In the genomic region with DNA sequence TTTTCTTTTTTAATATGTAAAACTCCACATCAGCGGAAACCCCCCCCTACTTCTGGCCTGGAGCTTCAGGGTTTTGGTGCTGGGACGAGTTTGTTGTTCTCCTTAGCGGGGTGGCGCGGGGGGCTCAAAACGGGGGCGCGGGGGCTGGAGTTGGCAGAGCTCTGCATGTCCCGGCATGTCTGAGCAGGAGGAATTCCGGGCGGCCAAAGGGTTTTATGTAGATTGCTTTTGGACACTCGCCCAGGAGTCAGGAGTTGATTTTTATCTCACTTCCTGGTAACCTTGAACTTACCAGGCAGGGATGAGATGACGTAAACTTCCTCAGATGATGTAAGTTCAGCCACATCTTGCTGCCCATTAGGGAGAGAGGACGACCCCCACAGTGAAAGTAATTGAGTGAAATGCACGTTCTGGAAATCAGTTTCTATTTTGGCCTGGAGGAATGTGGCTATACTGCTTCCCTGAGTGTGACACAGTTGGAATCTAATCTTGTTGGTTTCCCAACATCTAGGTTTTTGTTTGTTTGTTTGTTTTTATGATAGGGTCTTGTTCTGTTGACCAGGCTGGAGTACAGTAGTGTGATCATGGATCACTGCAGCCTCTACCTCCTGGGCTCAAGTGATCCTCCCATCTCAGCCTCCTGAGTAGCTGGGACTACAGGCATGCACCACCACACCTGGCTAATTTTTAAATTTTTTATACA, we compare ENCODE assay signal across 9 cellular contexts. TPM values are rescaled to one million over a fixed set of nuclear protein-coding genes. Genes with fewer than 3 reads are reported as not detected.
DNase-seq lines count a peak whose midpoint lies in the region; ATAC-seq and TF ChIP-seq lines count a peak whose summit lies in the region.
"Had no signal": no experiment of that assay in that cellular context is flagged by ENCODE, and none has a peak within 500 bp of the region (broad histone marks: within the 10 kb centered on the region; RNA-seq: fewer than 3 reads in every experiment).

No MANE protein-coding gene starts in this region.

- peak overlapping the region; percentile 79 for H3K27ac ChIP-seq in RWPE2 (ENCODE audit: poor library complexity, severe bottlenecking)

- peaks cover 23% of the 10 kb centered on the region for H3K4me1 ChIP-seq in RWPE2 (ENCODE audit: insufficient read depth, poor library complexity, severe bottlenecking)

- H3K36me3 ChIP-seq in BJ (ENCODE audit: control insufficient read depth, insufficient read depth, low read length) (peaks cover 3% of the 10 kb centered on the region; the same call in 1 of the 2 replicates), RWPE2 (ENCODE audit: low read depth) (no peaks in the 10 kb centered on the region)

- no peak for TF ChIP-seq CTCF in BJ (IDR thresholded peaks at IDR 0.05; ENCODE audit: insufficient read depth, low read depth, low read length)
- TF ChIP-seq CTCF in RWPE2 (IDR thresholded peaks at IDR 0.05; ENCODE audit: poor library complexity, severe bottlenecking): no peak

- H3K9me3 ChIP-seq in RWPE2 (ENCODE audit: severe bottlenecking): no peaks in the 10 kb centered on the region

- H3K4me3 ChIP-seq in BJ (ENCODE audit: low read depth, low read length) (no peak overlapping the region), RWPE2 (ENCODE audit: severe bottlenecking) (no peak overlapping the region)

- POLR2A ChIA-PET in BJ (lab: Charles Lee): interaction anchor here (0.6 kb wide), 1 partner anchor 59 kb away, joined by 7 read pairs; no protein-coding TSS in a partner anchor

- ATAC-seq in RWPE2 (ENCODE audit: low read depth) (peak; percentile 78), HG02884 (IDR thresholded peaks at IDR 0.05; ENCODE audit: unreplicated experiment) (no peak), HG03025 (IDR thresholded peaks at IDR 0.05; ENCODE audit: low FRiP score, unreplicated experiment) (no peak), HG03196 (IDR thresholded peaks at IDR 0.05; ENCODE audit: unreplicated experiment) (no peak)

- DNase-seq in BJ (ENCODE audit: low read depth) (peak; percentile 99), HT-29 (ENCODE audit: low spot score) (peak; percentile 91), RWPE2 (ENCODE audit: low spot score) (peak; percentile 90), epidermal melanocyte (ENCODE audit: insufficient read length, low spot score) (peak; percentile 81), mucosa of gallbladder (ENCODE audit: low spot score) (peak; percentile 90)
- DNase-seq: naive B cell had no signal

- H3K27me3 ChIP-seq in BJ (ENCODE audit: control insufficient read depth, insufficient read depth, low read length) (no peaks in the 10 kb centered on the region), RWPE2 (ENCODE audit: insufficient read depth, poor library complexity, severe bottlenecking) (no peaks in the 10 kb centered on the region)

- CTCF ChIA-PET in BJ (lab: Yijun Ruan, JAX): interaction anchor here (0.8 to 7.8 kb wide), 8 partner anchors 16 to 51 kb away, joined by 4 to 57 read pairs (median 11); a partner anchor contains a TSS

RNA-seq across cellular contexts. Expression of a gene that starts 21.0 kb away (rescaled TPM):
- 19.0 and 30.8 TPM in 2 replicates for polyA plus RNA-seq in BJ (2011; rRNA removed)
- 8.3 and 8.4 TPM in 2 replicates for polyA minus RNA-seq in BJ (2011; rRNA and poly(A)+ RNA removed)
- total RNA-seq in HT-29 (2014; rRNA removed; shearing (Covaris generic)): 529 and 584 TPM in 2 replicates
- total RNA-seq in mucosa of gallbladder: 76.0 TPM

RNA-seq across cellular contexts. Expression of a gene that starts 24.6 kb away (rescaled TPM):
- polyA plus RNA-seq in BJ (2011; rRNA removed): 30.7 and 32.2 TPM in 2 replicates
- polyA minus RNA-seq in BJ (2011; rRNA and poly(A)+ RNA removed): 58.0 and 104 TPM in 2 replicates
- total RNA-seq in HT-29 (2014; rRNA removed; shearing (Covaris generic)): 13.6 and 18.9 TPM in 2 replicates
- 56.6 TPM for total RNA-seq in mucosa of gallbladder

RNA-seq across cellular contexts. Expression of a gene that starts 32.4 kb away (rescaled TPM):
- polyA plus RNA-seq in BJ (2011; rRNA removed): 0.06 TPM in 1 of 2 replicates, not detected in the other
- polyA minus RNA-seq in BJ (2011; rRNA and poly(A)+ RNA removed): not detected in 2 replicates
- not detected in 2 replicates for total RNA-seq in HT-29 (2014; rRNA removed; shearing (Covaris generic))
- total RNA-seq in mucosa of gallbladder: 7.8 TPM

RNA-seq across cellular contexts. Expression of a gene that starts 42.1 kb away (rescaled TPM):
- polyA plus RNA-seq in BJ (2011; rRNA removed): 94.7 and 99.8 TPM in 2 replicates
- polyA minus RNA-seq in BJ (2011; rRNA and poly(A)+ RNA removed): 20.3 and 29.5 TPM in 2 replicates
- total RNA-seq in HT-29 (2014; rRNA removed; shearing (Covaris generic)): 733 and 750 TPM in 2 replicates
- total RNA-seq in mucosa of gallbladder: 92.9 TPM

RNA-seq across cellular contexts. Expression of a gene that starts 54.2 kb away (rescaled TPM):
- 16.3 and 24.1 TPM in 2 replicates for polyA plus RNA-seq in BJ (2011; rRNA removed)
- polyA minus RNA-seq in BJ (2011; rRNA and poly(A)+ RNA removed): 15.0 and 30.3 TPM in 2 replicates
- total RNA-seq in HT-29 (2014; rRNA removed; shearing (Covaris generic)): 78.0 and 87.1 TPM in 2 replicates
- 68.1 TPM for total RNA-seq in mucosa of gallbladder
